30 cellular contexts compared by ENCODE assay signal in the genomic region with DNA sequence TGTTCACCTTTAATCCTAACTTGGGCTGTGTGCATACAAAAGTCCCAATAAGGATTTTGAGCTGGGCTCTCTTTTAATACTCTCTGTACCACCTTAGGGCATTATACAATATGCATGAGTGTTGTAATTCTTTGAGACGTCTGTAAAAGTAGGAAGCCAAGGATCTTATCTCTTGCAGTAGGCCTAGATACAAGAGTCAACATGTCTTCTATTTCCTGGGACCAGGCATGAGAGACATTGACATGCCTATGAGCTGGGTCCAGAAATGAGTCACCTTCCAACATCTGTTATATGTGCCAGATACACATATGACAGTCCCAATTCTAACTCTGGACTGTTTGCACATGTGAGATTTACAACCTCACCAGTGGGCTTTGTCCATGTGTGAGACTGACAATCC.
"Had no signal": no experiment of that assay in that cellular context is flagged by ENCODE, and none has a peak within 500 bp of the region (broad histone marks: within the 10 kb centered on the region; RNA-seq: fewer than 3 reads in every experiment).

No MANE protein-coding gene starts in this region.

- H3K4me1 Mint-ChIP-seq: activated CD4-positive, alpha-beta memory T cell treated with anti-CD3 and anti-CD28 coated beads, Interleukin-2, amount 10 ng/mL, durations not matched to agents 7 days and 5 days; activated CD4-positive, alpha-beta T cell treated with anti-CD3 and anti-CD28 coated beads, Interleukin-2, amount 10 ng/mL, durations not matched to agents 7 days and 5 days; activated naive CD4-positive, alpha-beta T cell treated with anti-CD3 and anti-CD28 coated beads, Interleukin-2, amount 10 ng/mL, durations not matched to agents 7 days and 5 days; activated naive CD8-positive, alpha-beta T cell treated with anti-CD3 and anti-CD28 coated beads, Interleukin-2, amount 10 ng/mL, durations not matched to agents 7 days and 5 days; brain; WTC11 had no signal

- H3K27me3 ChIP-seq: ascending aorta, esophagus muscularis mucosa, foreskin keratinocyte, gastrocnemius medialis, heart left ventricle had no signal

- H3K4me1 ChIP-seq: ascending aorta, esophagus muscularis mucosa, foreskin keratinocyte, gastrocnemius medialis, heart left ventricle had no signal

- H3K27ac Mint-ChIP-seq: activated CD4-positive, alpha-beta memory T cell treated with anti-CD3 and anti-CD28 coated beads, Interleukin-2, amount 10 ng/mL, durations not matched to agents 7 days and 5 days; activated CD4-positive, alpha-beta T cell treated with anti-CD3 and anti-CD28 coated beads, Interleukin-2, amount 10 ng/mL, durations not matched to agents 7 days and 5 days; activated naive CD4-positive, alpha-beta T cell treated with anti-CD3 and anti-CD28 coated beads, Interleukin-2, amount 10 ng/mL, durations not matched to agents 7 days and 5 days; activated naive CD4-positive, alpha-beta T cell treated with anti-CD3 and anti-CD28 coated beads, Interleukin-2, amount 50 U/mL, for 72 hours; activated naive CD8-positive, alpha-beta T cell treated with anti-CD3 and anti-CD28 coated beads, Interleukin-2, amount 10 ng/mL, durations not matched to agents 7 days and 5 days; activated T-cell treated with anti-CD3 and anti-CD28 coated beads, Interleukin-2, amount 50 U/mL, for 24 hours; activated T-cell treated with anti-CD3 and anti-CD28 coated beads, Interleukin-2, amount 50 U/mL, for 72 hours; brain; effector memory CD8-positive, alpha-beta T cell; WTC11 had no signal

- H3K27me3 Mint-ChIP-seq: activated CD4-positive, alpha-beta memory T cell treated with anti-CD3 and anti-CD28 coated beads, Interleukin-2, amount 10 ng/mL, durations not matched to agents 7 days and 5 days; activated CD4-positive, alpha-beta T cell treated with anti-CD3 and anti-CD28 coated beads, Interleukin-2, amount 10 ng/mL, durations not matched to agents 7 days and 5 days; activated naive CD4-positive, alpha-beta T cell treated with anti-CD3 and anti-CD28 coated beads, Interleukin-2, amount 10 ng/mL, durations not matched to agents 7 days and 5 days; activated naive CD8-positive, alpha-beta T cell treated with anti-CD3 and anti-CD28 coated beads, Interleukin-2, amount 10 ng/mL, durations not matched to agents 7 days and 5 days; activated T-cell treated with anti-CD3 and anti-CD28 coated beads, Interleukin-2, amount 50 U/mL, for 24 hours; brain; effector memory CD8-positive, alpha-beta T cell had no signal

- DNase-seq: activated CD4-positive, alpha-beta memory T cell treated with anti-CD3 and anti-CD28 coated beads, Interleukin-2, amount 10 ng/mL, durations not matched to agents 7 days and 5 days; activated CD4-positive, alpha-beta T cell treated with anti-CD3 and anti-CD28 coated beads for 1 hour; activated CD4-positive, alpha-beta T cell treated with anti-CD3 and anti-CD28 coated beads for 4 hours; activated CD4-positive, alpha-beta T cell treated with anti-CD3 and anti-CD28 coated beads, Interleukin-2, amount 10 ng/mL, durations not matched to agents 7 days and 5 days; activated CD4-positive, alpha-beta T cell treated with anti-CD3 and anti-CD28 coated beads, Interleukin-2, amount 50 U/mL, for 4 hours; activated CD8-positive, alpha-beta memory T cell treated with anti-CD3 and anti-CD28 coated beads, Interleukin-2, amount 50 U/mL, for 48 hours; activated gamma-delta T cell; activated naive CD4-positive, alpha-beta T cell; activated naive CD4-positive, alpha-beta T cell treated with anti-CD3 and anti-CD28 coated beads, Interleukin-2, amount 10 ng/mL, durations not matched to agents 7 days and 5 days; activated naive CD8-positive, alpha-beta T cell treated with anti-CD3 and anti-CD28 coated beads, Interleukin-2, amount 10 ng/mL, durations not matched to agents 7 days and 5 days; activated T-cell treated with anti-CD3 and anti-CD28 coated beads for 4 hours; activated T-cell treated with anti-CD3 and anti-CD28 coated beads, Interleukin-2, amount 50 U/mL, for 24 hours; activated T-cell treated with anti-CD3 and anti-CD28 coated beads, Interleukin-2, amount 50 U/mL, for 72 hours; caudate nucleus; cortex of kidney; dermis blood vessel endothelial cell; effector CD4-positive, alpha-beta T cell; effector memory CD8-positive, alpha-beta T cell; gastrocnemius medialis; glutamatergic neuron; heart left ventricle; T-helper 2 cell had no signal

- ATAC-seq: activated naive CD4-positive, alpha-beta T cell treated with anti-CD3 and anti-CD28 coated beads, Interleukin-2, amount 50 U/mL, for 72 hours; activated T-cell treated with anti-CD3 and anti-CD28 coated beads, Interleukin-2, amount 50 U/mL, for 72 hours; effector memory CD8-positive, alpha-beta T cell; foreskin keratinocyte; gastrocnemius medialis; heart left ventricle; WTC11 had no signal

- H3K9me3 ChIP-seq: ascending aorta, gastrocnemius medialis, heart left ventricle had no signal

- H3K36me3 ChIP-seq: ascending aorta, esophagus muscularis mucosa, gastrocnemius medialis, heart left ventricle had no signal

- FAIRE-seq: colon had no signal

- H3K4me3 Mint-ChIP-seq: activated CD4-positive, alpha-beta memory T cell treated with anti-CD3 and anti-CD28 coated beads, Interleukin-2, amount 10 ng/mL, durations not matched to agents 7 days and 5 days; activated CD4-positive, alpha-beta T cell treated with anti-CD3 and anti-CD28 coated beads, Interleukin-2, amount 10 ng/mL, durations not matched to agents 7 days and 5 days; activated naive CD4-positive, alpha-beta T cell treated with anti-CD3 and anti-CD28 coated beads, Interleukin-2, amount 10 ng/mL, durations not matched to agents 7 days and 5 days; activated naive CD8-positive, alpha-beta T cell treated with anti-CD3 and anti-CD28 coated beads, Interleukin-2, amount 10 ng/mL, durations not matched to agents 7 days and 5 days; activated T-cell treated with anti-CD3 and anti-CD28 coated beads, Interleukin-2, amount 50 U/mL, for 24 hours; activated T-cell treated with anti-CD3 and anti-CD28 coated beads, Interleukin-2, amount 50 U/mL, for 72 hours; brain; effector memory CD8-positive, alpha-beta T cell; WTC11 had no signal

- H3K27ac ChIP-seq: ascending aorta, esophagus muscularis mucosa, foreskin keratinocyte, gastrocnemius medialis, heart left ventricle, VCaP had no signal

- H3K4me3 ChIP-seq: ascending aorta, esophagus muscularis mucosa, gastrocnemius medialis, heart left ventricle had no signal

- H3K36me3 Mint-ChIP-seq: activated naive CD4-positive, alpha-beta T cell treated with anti-CD3 and anti-CD28 coated beads, Interleukin-2, amount 10 ng/mL, durations not matched to agents 7 days and 5 days; activated naive CD8-positive, alpha-beta T cell treated with anti-CD3 and anti-CD28 coated beads, Interleukin-2, amount 10 ng/mL, durations not matched to agents 7 days and 5 days; brain had no signal
